In genomic region chr10:103367782-103368518, GRCh38 we compare ENCODE assay signal across 8 cellular contexts. TPM values are rescaled to one million over a fixed set of nuclear protein-coding genes. Genes with fewer than 3 reads are reported as not detected.
DNase-seq lines count a peak whose midpoint lies in the region; ATAC-seq and TF ChIP-seq lines count a peak whose summit lies in the region.

Gene TAF5, plus strand, starts transcription at chr10:103367976. Its CDS starts 14 bp downstream, at chr10:103367990.

- TF ChIP-seq CTCF in Loucy (conservative IDR thresholded peaks at IDR 0.05; ENCODE audit: low read length) (no peak), RWPE2 (IDR thresholded peaks at IDR 0.05; ENCODE audit: poor library complexity, severe bottlenecking) (no peak), fibroblast of mammary gland (conservative IDR thresholded peaks at IDR 0.05; ENCODE audit: control insufficient read depth, insufficient read depth, low read depth, low read length) (no peak)

- peak within 1 kb of the TSS; percentile 90 for H3K4me3 Mint-ChIP-seq in activated T-helper 2 cell treated with anti-CD3 and anti-CD28 coated beads, Interferon-gamma antibody, Interleukin-2, Interleukin-4, amounts not matched to agents 10 μg/mL and 5 μg/mL and 100 μg/mL, durations not matched to agents 14 hours and 24 hours and 36 hours (ENCODE audit: low read depth)
- peak within 1 kb of the TSS; percentile 85 to 98 (median 92) for H3K4me3 Mint-ChIP-seq in naive thymus-derived CD8-positive, alpha-beta T cell
- peak within 1 kb of the TSS; percentile 91 to 95 for H3K4me3 Mint-ChIP-seq in stimulated activated naive B cell treated with anti-CD40 and anti-IgM and Interleukin-4, amounts not matched to agents 10 μg/mL and 1 μg/mL and 100 μg/mL, for 72 hours

- H3K4me1 ChIP-seq in Loucy (ENCODE audit: insufficient read depth, low read length, poor library complexity, severe bottlenecking), result peaks cover 26% of the 10 kb centered on the region
- H3K4me1 ChIP-seq in RWPE2 (ENCODE audit: insufficient read depth, poor library complexity, severe bottlenecking), result peaks cover 8% of the 10 kb centered on the region

- DNase-seq in ELR (ENCODE audit: low read depth) (peak; percentile 98), H7 (peak; percentile 93), RWPE2 (ENCODE audit: low spot score) (peak; percentile 91), fibroblast of mammary gland (ENCODE audit: low read depth) (peak; percentile 94)
- DNase-seq in activated T-helper 2 cell treated with anti-CD3 and anti-CD28 coated beads, Interferon-gamma antibody, Interleukin-2, Interleukin-4, amounts not matched to agents 10 μg/mL and 5 μg/mL and 100 μg/mL, durations not matched to agents 14 hours and 24 hours and 36 hours (ENCODE audit: low spot score), result peak; percentile 90
- DNase-seq in naive thymus-derived CD8-positive, alpha-beta T cell, result peak; percentile 77 to 94 (median 89)
- peak; percentile 91 for DNase-seq in stimulated activated naive B cell treated with anti-CD40 and anti-IgM and Interleukin-4, amounts not matched to agents 10 μg/mL and 1 μg/mL and 100 μg/mL, for 72 hours

- no peaks in the 10 kb centered on the region for H3K9me2 ChIP-seq in Loucy (replicated peaks; ENCODE audit: low read depth, low read length)

- H3K27me3 Mint-ChIP-seq in activated T-helper 2 cell treated with anti-CD3 and anti-CD28 coated beads, Interferon-gamma antibody, Interleukin-2, Interleukin-4, amounts not matched to agents 10 μg/mL and 5 μg/mL and 100 μg/mL, durations not matched to agents 14 hours and 24 hours and 36 hours (ENCODE audit: low read depth), result no peaks in the 10 kb centered on the region
- no peaks in the 10 kb centered on the region for H3K27me3 Mint-ChIP-seq in naive thymus-derived CD8-positive, alpha-beta T cell
- no peaks in the 10 kb centered on the region for H3K27me3 Mint-ChIP-seq in stimulated activated naive B cell treated with anti-CD40 and anti-IgM and Interleukin-4, amounts not matched to agents 10 μg/mL and 1 μg/mL and 100 μg/mL, for 72 hours

- H3K4me3 ChIP-seq in H7 (ENCODE audit: insufficient read depth, low read depth, low read length), result peak within 1 kb of the TSS; percentile 93
- H3K4me3 ChIP-seq in Loucy (ENCODE audit: low read length, poor library complexity, severe bottlenecking), result peak within 1 kb of the TSS; percentile 87
- peak within 1 kb of the TSS; percentile 65 for H3K4me3 ChIP-seq in RWPE2 (ENCODE audit: severe bottlenecking)
- H3K4me3 ChIP-seq in fibroblast of mammary gland (ENCODE audit: control insufficient read depth, low read depth, low read length), result peak within 1 kb of the TSS; percentile 71

- POLR2A ChIA-PET in naive thymus-derived CD8-positive, alpha-beta T cell (lab: Charles Lee), result interaction anchor here (0.5 to 2.4 kb wide), 9 partner anchors 15 to 925 kb away, joined by 3 to 16 read pairs (median 4); partner anchors contain the start of genes ATP5MK, CALHM2, NT5C2 and PCGF6

- peaks cover 3% of the 10 kb centered on the region; the same call in 1 of the 2 replicates for H3F3A ChIP-seq in Loucy (ENCODE audit: low read depth)

- peak within 1 kb of the TSS; percentile 60 for H3K27ac ChIP-seq in RWPE2 (ENCODE audit: poor library complexity, severe bottlenecking)

- intact Hi-C loops in activated T-helper 2 cell treated with anti-CD3 and anti-CD28 coated beads, Interferon-gamma antibody, Interleukin-2, Interleukin-4, amounts not matched to agents 10 μg/mL and 5 μg/mL and 100 μg/mL, durations not matched to agents 14 hours and 24 hours and 36 hours (cut with micrococcal nuclease), result loop anchor here (1.0 kb wide), 3 partner anchors 17 to 450 kb away; partner anchors contain the start of genes ATP5MK, CNNM2, PCGF6 and PDCD11

- peak within 1 kb of the TSS; percentile 78 for H2AFZ ChIP-seq in Loucy (ENCODE audit: low read length)

- H3K4me1 Mint-ChIP-seq in activated T-helper 2 cell treated with anti-CD3 and anti-CD28 coated beads, Interferon-gamma antibody, Interleukin-2, Interleukin-4, amounts not matched to agents 10 μg/mL and 5 μg/mL and 100 μg/mL, durations not matched to agents 14 hours and 24 hours and 36 hours (ENCODE audit: low read depth), result peaks cover 8% of the 10 kb centered on the region
- H3K4me1 Mint-ChIP-seq in naive thymus-derived CD8-positive, alpha-beta T cell, result peaks cover 3 to 29% (median 12%) of the 10 kb centered on the region in 4 donors
- H3K4me1 Mint-ChIP-seq in stimulated activated naive B cell treated with anti-CD40 and anti-IgM and Interleukin-4, amounts not matched to agents 10 μg/mL and 1 μg/mL and 100 μg/mL, for 72 hours, result peaks cover 0 to 3% of the 10 kb centered on the region in 2 donors

- no peaks in the 10 kb centered on the region for H3K36me3 ChIP-seq in H7 (replicated peaks; ENCODE audit: control insufficient read depth, insufficient read depth, low read length)
- H3K36me3 ChIP-seq in Loucy (ENCODE audit: insufficient read depth, low read length), result no peaks in the 10 kb centered on the region
- 0 out of 2 replicates have a peak, but pooled peaks cover 4% of the 10 kb centered on the region for H3K36me3 ChIP-seq in RWPE2 (ENCODE audit: low read depth)

- no peaks in the 10 kb centered on the region for H3K9me3 Mint-ChIP-seq in activated T-helper 2 cell treated with anti-CD3 and anti-CD28 coated beads, Interferon-gamma antibody, Interleukin-2, Interleukin-4, amounts not matched to agents 10 μg/mL and 5 μg/mL and 100 μg/mL, durations not matched to agents 14 hours and 24 hours and 36 hours
- no peaks in the 10 kb centered on the region for H3K9me3 Mint-ChIP-seq in naive thymus-derived CD8-positive, alpha-beta T cell
- no peaks in the 10 kb centered on the region for H3K9me3 Mint-ChIP-seq in stimulated activated naive B cell treated with anti-CD40 and anti-IgM and Interleukin-4, amounts not matched to agents 10 μg/mL and 1 μg/mL and 100 μg/mL, for 72 hours

- peak within 1 kb of the TSS; percentile 92 for H3K27ac Mint-ChIP-seq in activated T-helper 2 cell treated with anti-CD3 and anti-CD28 coated beads, Interferon-gamma antibody, Interleukin-2, Interleukin-4, amounts not matched to agents 10 μg/mL and 5 μg/mL and 100 μg/mL, durations not matched to agents 14 hours and 24 hours and 36 hours
- H3K27ac Mint-ChIP-seq in naive thymus-derived CD8-positive, alpha-beta T cell, result peak within 1 kb of the TSS; percentile 82 to 96 (median 94)
- H3K27ac Mint-ChIP-seq in stimulated activated naive B cell treated with anti-CD40 and anti-IgM and Interleukin-4, amounts not matched to agents 10 μg/mL and 1 μg/mL and 100 μg/mL, for 72 hours, result peak within 1 kb of the TSS; percentile 93

- H4K20me1 ChIP-seq in Loucy (ENCODE audit: insufficient read depth, low read length, poor library complexity, severe bottlenecking), result peaks cover 9% of the 10 kb centered on the region

- peak; percentile 61 for ATAC-seq in RWPE2 (ENCODE audit: low read depth)
- peak; percentile 62 to 63 for ATAC-seq in naive thymus-derived CD8-positive, alpha-beta T cell
- ATAC-seq in stimulated activated naive B cell treated with anti-CD40 and anti-IgM and Interleukin-4, amounts not matched to agents 10 μg/mL and 1 μg/mL and 100 μg/mL, for 72 hours (replicated peaks), result peak; percentile 68 to 76

- peak within 1 kb of the TSS; percentile 90 for H3K9ac ChIP-seq in Loucy (ENCODE audit: low read depth, low read length, poor library complexity, severe bottlenecking)

- peaks cover 44% of the 10 kb centered on the region for H3K79me2 ChIP-seq in Loucy (ENCODE audit: insufficient read depth, low read length)

- H3K27me3 ChIP-seq in H7 (ENCODE audit: control insufficient read depth, insufficient read depth, low read length) (no peaks in the 10 kb centered on the region), Loucy (ENCODE audit: insufficient read depth, low read length, poor library complexity, severe bottlenecking) (no peaks in the 10 kb centered on the region), RWPE2 (ENCODE audit: insufficient read depth, poor library complexity, severe bottlenecking) (no peaks in the 10 kb centered on the region)

- peak within 1 kb of the TSS; percentile 85 for H3K4me2 ChIP-seq in Loucy (ENCODE audit: low read depth, low read length, poor library complexity, severe bottlenecking)

- H3K36me3 Mint-ChIP-seq in activated T-helper 2 cell treated with anti-CD3 and anti-CD28 coated beads, Interferon-gamma antibody, Interleukin-2, Interleukin-4, amounts not matched to agents 10 μg/mL and 5 μg/mL and 100 μg/mL, durations not matched to agents 14 hours and 24 hours and 36 hours (ENCODE audit: low read depth), result peaks cover 5% of the 10 kb centered on the region
- peaks cover 0 to 2% (median 0%) of the 10 kb centered on the region in 3 donors for H3K36me3 Mint-ChIP-seq in naive thymus-derived CD8-positive, alpha-beta T cell
- H3K36me3 Mint-ChIP-seq in stimulated activated naive B cell treated with anti-CD40 and anti-IgM and Interleukin-4, amounts not matched to agents 10 μg/mL and 1 μg/mL and 100 μg/mL, for 72 hours, result no peaks in the 10 kb centered on the region

- H3K9me3 ChIP-seq in Loucy (ENCODE audit: insufficient read depth, low read depth, low read length), result no peaks in the 10 kb centered on the region
- no peaks in the 10 kb centered on the region for H3K9me3 ChIP-seq in RWPE2 (ENCODE audit: severe bottlenecking)

RNA-seq across cellular contexts. Expression of gene TAF5, which starts in this region (rescaled TPM):
- total RNA-seq in H7 (2014; rRNA removed; shearing (Covaris generic)), result 26.0 and 29.8 TPM in 2 replicates
- total RNA-seq in activated T-helper 2 cell treated with anti-CD3 and anti-CD28 coated beads, Interferon-gamma antibody, Interleukin-2, Interleukin-4, amounts not matched to agents 10 μg/mL and 5 μg/mL and 100 μg/mL, durations not matched to agents 14 hours and 24 hours and 36 hours, result 9.5 and 10.7 TPM in 2 replicates
- total RNA-seq in naive thymus-derived CD8-positive, alpha-beta T cell, result 1 to 10 TPM; 6.2 to 6.6 TPM
- polyA plus RNA-seq in naive thymus-derived CD8-positive, alpha-beta T cell, result 1 to 10 TPM; 1.3 to 3.7 (median 2.6) TPM

Comparison
In these comparisons a context has a peak if more than half of its experiments do, and no peak if none do; other contexts are left out.
1. Peak in every context shown above with its lines: DNase-seq, ATAC-seq, H3K4me3 ChIP-seq and H3K27ac ChIP-seq.